Comparison of ENCODE assay signal across 3 cellular contexts in the genomic region with DNA sequence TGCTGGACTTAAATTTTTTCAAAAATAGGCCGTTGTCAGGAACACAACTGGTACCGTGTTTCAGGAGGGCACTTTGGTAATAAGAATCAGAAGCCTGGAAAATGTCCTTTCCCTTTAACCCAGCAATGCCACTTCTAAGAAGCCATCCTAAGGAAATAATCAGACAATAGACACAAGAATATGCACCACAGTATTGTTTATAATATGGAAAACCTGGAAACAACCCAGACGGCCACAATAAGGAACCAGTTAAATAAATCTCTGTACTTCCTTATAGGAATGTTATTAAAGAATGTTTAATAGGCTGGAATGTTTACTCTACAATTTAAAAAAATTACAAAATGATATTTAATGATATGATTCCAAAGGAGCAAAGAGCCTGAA.
TF ChIP-seq lines count a peak whose summit lies in the region.

No MANE protein-coding gene starts in this region.

TF ChIP-seq in SK-N-SH, 30 proteins besides CTCF, POLR2A, EP300 and RAD21:
- TF ChIP-seq MXI1 (IDR thresholded peaks at IDR 0.05; ENCODE audit: low read depth, low read length) (no peak), TEAD4 (IDR thresholded peaks at IDR 0.05; ENCODE audit: borderline replicate concordance, insufficient read depth) (no peak), SMC3 (IDR thresholded peaks at IDR 0.05; ENCODE audit: low read depth, low read length) (no peak)
- TF ChIP-seq, protein P1, sequence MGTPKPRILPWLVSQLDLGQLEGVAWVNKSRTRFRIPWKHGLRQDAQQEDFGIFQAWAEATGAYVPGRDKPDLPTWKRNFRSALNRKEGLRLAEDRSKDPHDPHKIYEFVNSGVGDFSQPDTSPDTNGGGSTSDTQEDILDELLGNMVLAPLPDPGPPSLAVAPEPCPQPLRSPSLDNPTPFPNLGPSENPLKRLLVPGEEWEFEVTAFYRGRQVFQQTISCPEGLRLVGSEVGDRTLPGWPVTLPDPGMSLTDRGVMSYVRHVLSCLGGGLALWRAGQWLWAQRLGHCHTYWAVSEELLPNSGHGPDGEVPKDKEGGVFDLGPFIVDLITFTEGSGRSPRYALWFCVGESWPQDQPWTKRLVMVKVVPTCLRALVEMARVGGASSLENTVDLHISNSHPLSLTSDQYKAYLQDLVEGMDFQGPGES (IDR thresholded peaks at IDR 0.05; ENCODE audit: low read depth, low read length), result no peak
- TF ChIP-seq, protein P2, sequence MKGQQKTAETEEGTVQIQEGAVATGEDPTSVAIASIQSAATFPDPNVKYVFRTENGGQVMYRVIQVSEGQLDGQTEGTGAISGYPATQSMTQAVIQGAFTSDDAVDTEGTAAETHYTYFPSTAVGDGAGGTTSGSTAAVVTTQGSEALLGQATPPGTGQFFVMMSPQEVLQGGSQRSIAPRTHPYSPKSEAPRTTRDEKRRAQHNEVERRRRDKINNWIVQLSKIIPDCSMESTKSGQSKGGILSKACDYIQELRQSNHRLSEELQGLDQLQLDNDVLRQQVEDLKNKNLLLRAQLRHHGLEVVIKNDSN (IDR thresholded peaks at IDR 0.05; ENCODE audit: borderline replicate concordance, low read depth), result no peak
TF ChIP-seq in SK-N-SH: peak in this region for 0.

TF ChIP-seq in SK-N-SH treated with all-trans-retinoic acid at 6 μM for 48 hours, 23 proteins besides CTCF, POLR2A, EP300 and RAD21:
- TF ChIP-seq TCF4 (CRISPR knock-in tag; IDR thresholded peaks at IDR 0.05; ENCODE audit: borderline replicate concordance), result no peak
- no peak for TF ChIP-seq ZNF8 (CRISPR knock-in tag; IDR thresholded peaks at IDR 0.05)
- TF ChIP-seq, protein P3, sequence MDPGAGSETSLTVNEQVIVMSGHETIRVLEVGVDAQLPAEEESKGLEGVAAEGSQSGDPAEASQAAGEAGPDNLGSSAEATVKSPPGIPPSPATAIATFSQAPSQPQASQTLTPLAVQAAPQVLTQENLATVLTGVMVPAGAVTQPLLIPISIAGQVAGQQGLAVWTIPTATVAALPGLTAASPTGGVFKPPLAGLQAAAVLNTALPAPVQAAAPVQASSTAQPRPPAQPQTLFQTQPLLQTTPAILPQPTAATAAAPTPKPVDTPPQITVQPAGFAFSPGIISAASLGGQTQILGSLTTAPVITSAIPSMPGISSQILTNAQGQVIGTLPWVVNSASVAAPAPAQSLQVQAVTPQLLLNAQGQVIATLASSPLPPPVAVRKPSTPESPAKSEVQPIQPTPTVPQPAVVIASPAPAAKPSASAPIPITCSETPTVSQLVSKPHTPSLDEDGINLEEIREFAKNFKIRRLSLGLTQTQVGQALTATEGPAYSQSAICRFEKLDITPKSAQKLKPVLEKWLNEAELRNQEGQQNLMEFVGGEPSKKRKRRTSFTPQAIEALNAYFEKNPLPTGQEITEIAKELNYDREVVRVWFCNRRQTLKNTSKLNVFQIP (CRISPR knock-in tag; IDR thresholded peaks at IDR 0.05; ENCODE audit: borderline replicate concordance, low read depth), result no peak
- no peak for TF ChIP-seq RARB (CRISPR knock-in tag; IDR thresholded peaks at IDR 0.05)
- no peak for TF ChIP-seq BACH2 (CRISPR knock-in tag; IDR thresholded peaks at IDR 0.05; ENCODE audit: borderline replicate concordance)
- TF ChIP-seq, protein P4, sequence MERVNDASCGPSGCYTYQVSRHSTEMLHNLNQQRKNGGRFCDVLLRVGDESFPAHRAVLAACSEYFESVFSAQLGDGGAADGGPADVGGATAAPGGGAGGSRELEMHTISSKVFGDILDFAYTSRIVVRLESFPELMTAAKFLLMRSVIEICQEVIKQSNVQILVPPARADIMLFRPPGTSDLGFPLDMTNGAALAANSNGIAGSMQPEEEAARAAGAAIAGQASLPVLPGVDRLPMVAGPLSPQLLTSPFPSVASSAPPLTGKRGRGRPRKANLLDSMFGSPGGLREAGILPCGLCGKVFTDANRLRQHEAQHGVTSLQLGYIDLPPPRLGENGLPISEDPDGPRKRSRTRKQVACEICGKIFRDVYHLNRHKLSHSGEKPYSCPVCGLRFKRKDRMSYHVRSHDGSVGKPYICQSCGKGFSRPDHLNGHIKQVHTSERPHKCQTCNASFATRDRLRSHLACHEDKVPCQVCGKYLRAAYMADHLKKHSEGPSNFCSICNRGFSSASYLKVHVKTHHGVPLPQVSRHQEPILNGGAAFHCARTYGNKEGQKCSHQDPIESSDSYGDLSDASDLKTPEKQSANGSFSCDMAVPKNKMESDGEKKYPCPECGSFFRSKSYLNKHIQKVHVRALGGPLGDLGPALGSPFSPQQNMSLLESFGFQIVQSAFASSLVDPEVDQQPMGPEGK (CRISPR knock-in tag; IDR thresholded peaks at IDR 0.05; ENCODE audit: borderline replicate concordance), result no peak
- no peak for TF ChIP-seq GLIS3 (CRISPR knock-in tag; IDR thresholded peaks at IDR 0.05)
- TF ChIP-seq CSDC2 (CRISPR knock-in tag; IDR thresholded peaks at IDR 0.05), result no peak
- TF ChIP-seq PPARA (CRISPR knock-in tag; IDR thresholded peaks at IDR 0.05; ENCODE audit: borderline replicate concordance), result no peak

TF ChIP-seq in H1, 55 proteins besides CTCF, POLR2A, EP300 and RAD21 (continued from another document):
- TF ChIP-seq GABPA (IDR thresholded peaks at IDR 0.05; ENCODE audit: borderline replicate concordance, insufficient read depth, low read length), result no peak
- TF ChIP-seq ZNF274 (IDR thresholded peaks at IDR 0.05; ENCODE audit: borderline replicate concordance, extremely low read depth, low read length), result no peak
- TF ChIP-seq BACH1 (IDR thresholded peaks at IDR 0.05; ENCODE audit: low read length), result no peak
- TF ChIP-seq PHF8 (conservative IDR thresholded peaks at IDR 0.05; ENCODE audit: low read depth, low read length), result no peak
- no peak for TF ChIP-seq HDAC6 (IDR thresholded peaks at IDR 0.05; ENCODE audit: low read depth, low read length)
- no peak for TF ChIP-seq SIRT6 (IDR thresholded peaks at IDR 0.05; ENCODE audit: low read length)
- TF ChIP-seq, protein P5, sequence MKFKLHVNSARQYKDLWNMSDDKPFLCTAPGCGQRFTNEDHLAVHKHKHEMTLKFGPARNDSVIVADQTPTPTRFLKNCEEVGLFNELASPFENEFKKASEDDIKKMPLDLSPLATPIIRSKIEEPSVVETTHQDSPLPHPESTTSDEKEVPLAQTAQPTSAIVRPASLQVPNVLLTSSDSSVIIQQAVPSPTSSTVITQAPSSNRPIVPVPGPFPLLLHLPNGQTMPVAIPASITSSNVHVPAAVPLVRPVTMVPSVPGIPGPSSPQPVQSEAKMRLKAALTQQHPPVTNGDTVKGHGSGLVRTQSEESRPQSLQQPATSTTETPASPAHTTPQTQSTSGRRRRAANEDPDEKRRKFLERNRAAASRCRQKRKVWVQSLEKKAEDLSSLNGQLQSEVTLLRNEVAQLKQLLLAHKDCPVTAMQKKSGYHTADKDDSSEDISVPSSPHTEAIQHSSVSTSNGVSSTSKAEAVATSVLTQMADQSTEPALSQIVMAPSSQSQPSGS (IDR thresholded peaks at IDR 0.05; ENCODE audit: low read length), result no peak
- TF ChIP-seq NRF1 (IDR thresholded peaks at IDR 0.05; ENCODE audit: low read depth, low read length), result no peak
